ENCODE assay signal across 21 cellular contexts in the genomic region with DNA sequence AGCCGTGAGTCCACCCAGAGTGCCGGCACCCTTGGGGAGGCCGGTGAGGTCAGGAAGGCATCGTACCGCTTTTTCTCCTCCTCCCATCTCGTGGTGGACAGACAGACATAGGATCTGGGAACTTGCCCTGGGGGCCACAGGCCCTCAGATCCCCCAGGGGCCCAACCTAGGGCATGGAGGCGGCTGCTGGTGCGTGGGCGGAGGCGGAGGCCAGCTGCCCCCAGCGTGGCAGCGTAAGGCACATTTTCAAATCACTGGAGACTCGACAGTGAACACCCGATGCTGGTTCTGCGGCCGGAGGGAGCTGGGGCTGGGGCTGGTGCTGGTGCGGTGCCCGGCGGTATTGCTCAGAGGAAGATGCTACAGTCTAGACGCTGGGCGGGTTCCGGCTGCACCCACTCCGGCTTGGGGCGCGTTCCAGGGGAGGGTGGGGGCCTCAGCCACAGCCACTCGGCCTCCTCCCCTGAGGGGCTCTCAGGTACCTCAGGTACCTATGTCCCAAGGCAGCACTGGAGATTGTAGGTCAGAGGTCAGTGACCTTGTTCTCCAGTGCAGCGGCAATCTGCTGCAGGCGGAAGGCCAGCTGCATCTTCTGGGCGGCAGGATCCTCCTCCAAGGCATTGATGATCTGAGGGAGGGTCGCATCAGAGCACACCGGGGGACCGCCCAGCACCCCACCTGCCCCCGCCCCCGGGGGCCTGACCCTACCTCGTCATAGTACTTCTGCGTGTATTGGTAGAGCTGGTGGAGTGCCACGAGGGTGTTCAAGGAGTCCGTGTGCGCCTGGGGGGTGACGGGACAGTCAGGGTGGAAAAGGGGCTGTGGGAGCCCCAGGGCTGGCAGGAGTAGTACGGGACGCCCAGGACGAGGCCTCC. TPM values are rescaled to one million over a fixed set of nuclear protein-coding genes. Genes with fewer than 3 reads are reported as not detected.
DNase-seq lines count a peak whose midpoint lies in the region; ATAC-seq, FAIRE-seq and TF ChIP-seq lines count a peak whose summit lies in the region.
"Had no signal": no experiment of that assay in that cellular context is flagged by ENCODE, and none has a peak within 500 bp of the region (broad histone marks: within the 10 kb centered on the region; RNA-seq: fewer than 3 reads in every experiment).

No MANE protein-coding gene starts in this region.

- POLR2A ChIA-PET in PC-3 (lab: Charles Lee; ENCODE audit: unreplicated experiment), result no interaction called here
- POLR2A ChIA-PET in endothelial cell of umbilical vein (lab: Charles Lee), result no interaction called here
- POLR2A ChIA-PET in T-cell (lab: Charles Lee), result no interaction called here

- dilution Hi-C loops in endothelial cell of umbilical vein (cut with MboI; ENCODE audit: extremely low pct_ligation_motif_present, low sequenced_read_pairs), result no loop called here

- BruUV-seq in PC-3 (replicated peaks; lab: Mats Ljungman, UMichigan), result TSS peak; percentile 48
- BruUV-seq in endothelial cell of umbilical vein (replicated peaks; lab: Mats Ljungman, UMichigan), result TSS peak; percentile 81

- H3K27me3 Mint-ChIP-seq in T-cell, result no peaks in the 10 kb centered on the region
- H3K27me3 Mint-ChIP-seq: type B pancreatic cell had no signal

- H3K36me3 Mint-ChIP-seq in T-cell, result no peaks in the 10 kb centered on the region
- H3K36me3 Mint-ChIP-seq: activated naive CD4-positive, alpha-beta T cell treated with anti-CD3 and anti-CD28 coated beads, Interleukin-2, amount 10 ng/mL, durations not matched to agents 7 days and 5 days had no signal

- H3K4me3 Mint-ChIP-seq in T-cell, result no peak overlapping the region
- H3K4me3 Mint-ChIP-seq: activated CD4-positive, alpha-beta memory T cell treated with anti-CD3 and anti-CD28 coated beads, Interleukin-2, amount 10 ng/mL, durations not matched to agents 7 days and 5 days; activated naive CD4-positive, alpha-beta T cell treated with anti-CD3 and anti-CD28 coated beads, Interleukin-2, amount 10 ng/mL, durations not matched to agents 7 days and 5 days; GM23338; stimulated activated naive CD8-positive, alpha-beta T cell treated with anti-CD3 and anti-CD28 coated beads, Interleukin-15, amount 100 ng/mL, for 72 hours; type B pancreatic cell had no signal

- H3K4me2 ChIP-seq in BLaER1 (peak overlapping the region; percentile 8; the same call in 1 of the 2 replicates), PC-3 (ENCODE audit: low read length) (no peak overlapping the region), endothelial cell of umbilical vein (ENCODE audit: insufficient read depth, low read length) (no peak overlapping the region)
- H3K4me2 ChIP-seq: GM23338, SK-N-SH had no signal

- no peaks in the 10 kb centered on the region for H3F3A ChIP-seq in PC-3 (ENCODE audit: low read length, unreplicated experiment)

- in situ Hi-C loops in HAP-1 (cut with MboI; ENCODE audit: low sequenced_read_pairs), result loop anchor here (10.0 kb wide), 1 partner anchor 49 kb away; a partner anchor contains a TSS

- H3K4me3 ChIP-seq in BLaER1 (no peak overlapping the region), PC-3 (ENCODE audit: low read length) (no peak overlapping the region), endothelial cell of umbilical vein (replicated peaks in 1 of 3; ENCODE audit: insufficient read depth in 1 of 3, low read depth in 1 of 3, low read length in 3 of 3) (no peak overlapping the region), HAP-1 (no peak overlapping the region)
- H3K4me3 ChIP-seq: GM23338 had no signal

- no peaks in the 10 kb centered on the region for H3K79me2 ChIP-seq in PC-3 (ENCODE audit: low read length)
- H3K79me2 ChIP-seq in endothelial cell of umbilical vein (ENCODE audit: control insufficient read depth, insufficient read depth, low read length), result no peaks in the 10 kb centered on the region

- ATAC-seq in PC-3, result no peak
- peak; percentile 1 for ATAC-seq in sciatic nerve
- ATAC-seq in GM19452 (IDR thresholded peaks at IDR 0.05; ENCODE audit: unreplicated experiment), result no peak
- no peak for ATAC-seq in T-cell (replicated peaks in 1 of 4)

- CTCF ChIA-PET in PC-3 (lab: Charles Lee) (interaction anchor here (1.0 kb wide), 1 partner anchor 30 kb away, joined by 4 read pairs; no protein-coding TSS in a partner anchor), endothelial cell of umbilical vein (lab: Charles Lee) (interaction anchor here (0.9 to 3.1 kb wide), 5 partner anchors 18 to 66 kb away, joined by 4 to 36 read pairs (median 20); a partner anchor contains a TSS), T-cell (lab: Charles Lee) (interaction anchor here (0.5 to 1.1 kb wide), 3 partner anchors 20 to 358 kb away, joined by 3 to 4 read pairs (median 3); no protein-coding TSS in a partner anchor)

- H3K9me2 ChIP-seq in PC-3 (replicated peaks; ENCODE audit: low read length), result no peaks in the 10 kb centered on the region
- H3K9me2 ChIP-seq: SK-N-SH had no signal

- no peaks in the 10 kb centered on the region for H3K9me1 ChIP-seq in endothelial cell of umbilical vein (replicated peaks; ENCODE audit: control insufficient read depth, extremely low read depth, insufficient read depth, low read length)

- no peak overlapping the region for H3K27ac Mint-ChIP-seq in T-cell
- H3K27ac Mint-ChIP-seq: activated CD4-positive, alpha-beta memory T cell treated with anti-CD3 and anti-CD28 coated beads, Interleukin-2, amount 10 ng/mL, durations not matched to agents 7 days and 5 days; activated naive CD4-positive, alpha-beta T cell treated with anti-CD3 and anti-CD28 coated beads, Interleukin-2, amount 10 ng/mL, durations not matched to agents 7 days and 5 days; GM23338; stimulated activated naive CD8-positive, alpha-beta T cell treated with anti-CD3 and anti-CD28 coated beads, Interleukin-15, amount 100 ng/mL, for 72 hours; type B pancreatic cell had no signal

- H3K27me3 ChIP-seq in BLaER1, result no peaks in the 10 kb centered on the region
- H3K27me3 ChIP-seq in PC-3 (ENCODE audit: low read length), result no peaks in the 10 kb centered on the region
- H3K27me3 ChIP-seq in endothelial cell of umbilical vein (ENCODE audit: control insufficient read depth in 2 of 2, insufficient read depth in 2 of 2, low read length in 2 of 2), result no peaks in the 10 kb centered on the region
- H3K27me3 ChIP-seq in HAP-1 (ENCODE audit: low read depth), result no peaks in the 10 kb centered on the region
- H3K27me3 ChIP-seq: foreskin keratinocyte had no signal

- H2AFZ ChIP-seq in PC-3 (ENCODE audit: low read length) (no peak overlapping the region), endothelial cell of umbilical vein (ENCODE audit: low read depth, low read length) (no peak overlapping the region)
- H2AFZ ChIP-seq: GM23338 had no signal

- H3K27ac ChIP-seq in BLaER1 (no peak overlapping the region), PC-3 (ENCODE audit: low read length) (no peak overlapping the region), endothelial cell of umbilical vein (ENCODE audit: insufficient read depth, low read depth, low read length) (no peak overlapping the region)
- H3K27ac ChIP-seq: foreskin keratinocyte had no signal

- no peak for DNase-seq in PC-3
- DNase-seq in endothelial cell of umbilical vein (ENCODE audit: low read depth, low spot score), result no peak
- DNase-seq in sciatic nerve (ENCODE audit: low spot score), result no peak
- DNase-seq in HAP-1 (ENCODE audit: low spot score in 2 of 2), result no peak
- no peak for DNase-seq in T-cell
- no peak for DNase-seq in NCI-H446 treated with DMSO at 0.1 percent for 48 hours (lab: John Stamatoyannopoulos, UW)
- DNase-seq: activated CD4-positive, alpha-beta T cell treated with anti-CD3 and anti-CD28 coated beads for 1 hour; foreskin keratinocyte; NCI-H1105 treated with DMSO at 0.1 percent for 48 hours; NCI-H2081; NCI-H226 had no signal

- peaks cover 6 to 15% (median 10%) of the 10 kb centered on the region in 3 donors for H3K4me1 Mint-ChIP-seq in T-cell

- intact Hi-C loops in PC-3 (cut with micrococcal nuclease), result no loop called here
- intact Hi-C loops in endothelial cell of umbilical vein (cut with micrococcal nuclease), result loop anchor here (1.0 kb wide), 1 partner anchor 52 kb away; a partner anchor contains a TSS
- intact Hi-C loops in sciatic nerve (cut with DNase I), result no loop called here

- no peaks in the 10 kb centered on the region for H3K9me3 Mint-ChIP-seq in T-cell
- H3K9me3 Mint-ChIP-seq: activated CD4-positive, alpha-beta memory T cell treated with anti-CD3 and anti-CD28 coated beads, Interleukin-2, amount 10 ng/mL, durations not matched to agents 7 days and 5 days; activated naive CD4-positive, alpha-beta T cell treated with anti-CD3 and anti-CD28 coated beads, Interleukin-2, amount 10 ng/mL, durations not matched to agents 7 days and 5 days; stimulated activated naive CD8-positive, alpha-beta T cell treated with anti-CD3 and anti-CD28 coated beads, Interleukin-15, amount 100 ng/mL, for 72 hours; type B pancreatic cell had no signal

- H3K9me3 ChIP-seq in BLaER1, result no peaks in the 10 kb centered on the region
- no peaks in the 10 kb centered on the region for H3K9me3 ChIP-seq in PC-3 (ENCODE audit: low read length)
- H3K9me3 ChIP-seq in endothelial cell of umbilical vein (replicated peaks; ENCODE audit: control insufficient read depth, insufficient read depth, low read length), result no peaks in the 10 kb centered on the region
- H3K9me3 ChIP-seq in HAP-1, result no peaks in the 10 kb centered on the region
- H3K9me3 ChIP-seq: BE2C, SK-N-SH had no signal

- peaks cover 62% of the 10 kb centered on the region for H3K36me3 ChIP-seq in BLaER1
- peaks cover 22% of the 10 kb centered on the region for H3K36me3 ChIP-seq in PC-3 (ENCODE audit: low read depth, low read length)
- peaks cover 21 to 45% of the 10 kb centered on the region in 2 experiments for H3K36me3 ChIP-seq in endothelial cell of umbilical vein (ENCODE audit: control insufficient read depth in 2 of 2, extremely low read depth in 1 of 2, insufficient read depth in 2 of 2, low read length in 2 of 2)
- H3K36me3 ChIP-seq in HAP-1 (replicated peaks), result peaks cover 44% of the 10 kb centered on the region

- no peak for TF ChIP-seq CTCF in PC-3 (conservative IDR thresholded peaks at IDR 0.05; ENCODE audit: low read depth, low read length)
- TF ChIP-seq CTCF in endothelial cell of umbilical vein (IDR thresholded peaks at IDR 0.05; ENCODE audit: extremely low read depth in 1 of 2, insufficient read depth in 1 of 2, low read depth in 1 of 2, low read length in 2 of 2), result no peak

- H4K20me1 ChIP-seq in BLaER1 (peaks cover 78% of the 10 kb centered on the region), PC-3 (ENCODE audit: low read length) (no peaks in the 10 kb centered on the region), endothelial cell of umbilical vein (replicated peaks; ENCODE audit: control insufficient read depth, extremely low read depth, insufficient read depth, low read length) (no peaks in the 10 kb centered on the region)

- no peak overlapping the region for H3K9ac ChIP-seq in BLaER1
- no peak overlapping the region for H3K9ac ChIP-seq in PC-3 (ENCODE audit: low read length)
- no peak overlapping the region for H3K9ac ChIP-seq in endothelial cell of umbilical vein (replicated peaks; ENCODE audit: extremely low read depth, insufficient read depth, low read length)
- H3K9ac ChIP-seq: SK-N-SH had no signal

- TF ChIP-seq POLR2A in endothelial cell of umbilical vein (IDR thresholded peaks at IDR 0.05; ENCODE audit: low read depth, low read length), result no peak

- no peak for FAIRE-seq in endothelial cell of umbilical vein (lab: Jason Lieb, UNC)
- FAIRE-seq: colon had no signal

- H3K4me1 ChIP-seq in BLaER1 (peaks cover 57% of the 10 kb centered on the region), PC-3 (ENCODE audit: insufficient read depth, low read length) (peaks cover 11% of the 10 kb centered on the region), endothelial cell of umbilical vein (ENCODE audit: control insufficient read depth, extremely low read depth, insufficient read depth, low read length) (peaks cover 12% of the 10 kb centered on the region), HAP-1 (peaks cover 10% of the 10 kb centered on the region)
- H3K4me1 ChIP-seq: foreskin keratinocyte had no signal

RNA-seq across cellular contexts. Expression of a gene that starts 5.2 kb away (rescaled TPM):
- total RNA-seq in PC-3 (2014; rRNA removed), result 7.0 and 7.6 TPM in 2 replicates
- 26.3 and 29.4 TPM in 2 replicates for total RNA-seq in endothelial cell of umbilical vein
- 22.8 and 30.2 TPM in 2 replicates for polyA plus RNA-seq in endothelial cell of umbilical vein
- 13.7 and 19.8 TPM in 2 replicates for polyA plus RNA-seq in endothelial cell of umbilical vein (2011; cell fraction: cytosol; rRNA removed)
- 47.9 and 63.7 TPM in 2 replicates for polyA plus RNA-seq in endothelial cell of umbilical vein (2011; cell fraction: nucleus; rRNA removed)
- polyA plus RNA-seq in endothelial cell of umbilical vein (2012), result 19.7 and 28.3 TPM in 2 replicates
- 17.9 and 22.1 TPM in 2 replicates for polyA minus RNA-seq in endothelial cell of umbilical vein
- 0.51 TPM for polyA minus RNA-seq in endothelial cell of umbilical vein (2011; cell fraction: cytosol; rRNA and poly(A)+ RNA removed)
- 11.3 and 17.4 TPM in 2 replicates for polyA minus RNA-seq in endothelial cell of umbilical vein (2011; cell fraction: nucleus; rRNA and poly(A)+ RNA removed)
- total RNA-seq in sciatic nerve, result 20.4 TPM
- total RNA-seq in T-cell, result 1 to 10 TPM; 3.5 to 8.9 (median 5.6) TPM

RNA-seq across cellular contexts. Expression of a gene that starts 13.9 kb away (rescaled TPM):
- total RNA-seq in PC-3 (2014; rRNA removed) (22.4 and 22.5 TPM in 2 replicates), endothelial cell of umbilical vein (67.9 and 72.3 TPM in 2 replicates), sciatic nerve (17.8 TPM), T-cell (1 to 10 TPM; 1.7 to 3.1 (median 2.9) TPM)
- 86.8 and 90.2 TPM in 2 replicates for polyA plus RNA-seq in endothelial cell of umbilical vein
- 50.3 and 67.5 TPM in 2 replicates for polyA plus RNA-seq in endothelial cell of umbilical vein (2011; cell fraction: cytosol; rRNA removed)
- 241 and 284 TPM in 2 replicates for polyA plus RNA-seq in endothelial cell of umbilical vein (2011; cell fraction: nucleus; rRNA removed)
- 46.0 and 62.2 TPM in 2 replicates for polyA plus RNA-seq in endothelial cell of umbilical vein (2012)
- polyA minus RNA-seq in endothelial cell of umbilical vein, result 51.9 and 76.1 TPM in 2 replicates
- polyA minus RNA-seq in endothelial cell of umbilical vein (2011; cell fraction: cytosol; rRNA and poly(A)+ RNA removed), result 9.8 TPM
- 48.7 and 88.7 TPM in 2 replicates for polyA minus RNA-seq in endothelial cell of umbilical vein (2011; cell fraction: nucleus; rRNA and poly(A)+ RNA removed)

RNA-seq across cellular contexts. Expression of a gene that starts 24.4 kb away (rescaled TPM):
- 25.8 and 34.5 TPM in 2 replicates for total RNA-seq in PC-3 (2014; rRNA removed)
- 42.4 and 47.0 TPM in 2 replicates for total RNA-seq in endothelial cell of umbilical vein
- polyA plus RNA-seq in endothelial cell of umbilical vein, result 32.6 and 38.3 TPM in 2 replicates
- polyA plus RNA-seq in endothelial cell of umbilical vein (2011; cell fraction: cytosol; rRNA removed), result 5.5 and 8.8 TPM in 2 replicates
- polyA plus RNA-seq in endothelial cell of umbilical vein (2011; cell fraction: nucleus; rRNA removed), result 193 and 224 TPM in 2 replicates
- polyA plus RNA-seq in endothelial cell of umbilical vein (2012), result 22.9 and 34.1 TPM in 2 replicates
- 15.7 and 19.6 TPM in 2 replicates for polyA minus RNA-seq in endothelial cell of umbilical vein
- 5.1 TPM for polyA minus RNA-seq in endothelial cell of umbilical vein (2011; cell fraction: cytosol; rRNA and poly(A)+ RNA removed)
- polyA minus RNA-seq in endothelial cell of umbilical vein (2011; cell fraction: nucleus; rRNA and poly(A)+ RNA removed), result 30.4 and 61.3 TPM in 2 replicates
- total RNA-seq in sciatic nerve, result 32.4 TPM
- 100 to 1,000 TPM; 101 to 152 (median 128) TPM for total RNA-seq in T-cell

RNA-seq across cellular contexts. Expression of a gene that starts 30.6 kb away (rescaled TPM):
- 32.1 and 39.5 TPM in 2 replicates for total RNA-seq in PC-3 (2014; rRNA removed)
- total RNA-seq in endothelial cell of umbilical vein, result 41.5 and 45.3 TPM in 2 replicates
- polyA plus RNA-seq in endothelial cell of umbilical vein, result 33.1 and 42.7 TPM in 2 replicates
- polyA plus RNA-seq in endothelial cell of umbilical vein (2011; cell fraction: cytosol; rRNA removed), result 7.6 and 13.4 TPM in 2 replicates
- polyA plus RNA-seq in endothelial cell of umbilical vein (2011; cell fraction: nucleus; rRNA removed), result 261 and 282 TPM in 2 replicates
- polyA plus RNA-seq in endothelial cell of umbilical vein (2012), result 19.7 and 24.2 TPM in 2 replicates
- 23.3 and 25.1 TPM in 2 replicates for polyA minus RNA-seq in endothelial cell of umbilical vein
- 5.6 TPM for polyA minus RNA-seq in endothelial cell of umbilical vein (2011; cell fraction: cytosol; rRNA and poly(A)+ RNA removed)
- polyA minus RNA-seq in endothelial cell of umbilical vein (2011; cell fraction: nucleus; rRNA and poly(A)+ RNA removed), result 38.8 and 57.6 TPM in 2 replicates
- 47.6 TPM for total RNA-seq in sciatic nerve
- 100 to 1,000 TPM; 129 to 144 (median 132) TPM for total RNA-seq in T-cell

RNA-seq across cellular contexts. Expression of a gene that starts 32.0 kb away (rescaled TPM):
- total RNA-seq in PC-3 (2014; rRNA removed), result 68.2 and 82.9 TPM in 2 replicates
- total RNA-seq in endothelial cell of umbilical vein, result 134 and 139 TPM in 2 replicates
- polyA plus RNA-seq in endothelial cell of umbilical vein, result 82.3 and 113 TPM in 2 replicates
- polyA plus RNA-seq in endothelial cell of umbilical vein (2011; cell fraction: cytosol; rRNA removed), result 57.8 and 72.6 TPM in 2 replicates
- 283 and 338 TPM in 2 replicates for polyA plus RNA-seq in endothelial cell of umbilical vein (2011; cell fraction: nucleus; rRNA removed)
- polyA plus RNA-seq in endothelial cell of umbilical vein (2012), result 73.1 and 80.0 TPM in 2 replicates
- 117 TPM in 2 replicates for polyA minus RNA-seq in endothelial cell of umbilical vein
- 56.3 TPM for polyA minus RNA-seq in endothelial cell of umbilical vein (2011; cell fraction: cytosol; rRNA and poly(A)+ RNA removed)
- polyA minus RNA-seq in endothelial cell of umbilical vein (2011; cell fraction: nucleus; rRNA and poly(A)+ RNA removed), result 65.3 and 136 TPM in 2 replicates
- total RNA-seq in sciatic nerve, result 160 TPM
- 10 to 100 TPM in 1 of 5 donors, 1 to 10 TPM in 4; 4.3 to 11.8 (median 6.5) TPM for total RNA-seq in T-cell
